Comparison of ENCODE assay signal across 8 cellular contexts in the genomic region with DNA sequence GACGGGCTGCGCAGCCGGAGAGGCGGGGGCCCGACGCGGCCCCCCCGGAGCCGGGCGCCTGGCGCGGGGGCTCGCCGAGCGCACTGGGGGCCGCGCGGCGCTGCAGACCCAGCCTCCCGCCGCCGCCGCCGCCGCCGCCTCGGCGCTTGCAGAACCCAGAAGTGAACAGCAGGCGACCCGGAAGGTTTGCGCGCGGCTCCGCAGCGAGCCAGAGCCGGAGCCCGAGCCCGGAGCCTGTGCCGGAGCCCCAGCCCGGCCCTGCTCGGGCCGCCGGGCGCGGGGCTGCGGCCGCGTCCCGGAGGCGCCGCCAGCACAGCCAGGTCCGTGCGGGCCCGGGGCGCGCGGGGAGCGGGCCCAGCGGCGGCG. TPM values are rescaled to one million over a fixed set of nuclear protein-coding genes. Genes with fewer than 3 reads are reported as not detected.
DNase-seq lines count a peak whose midpoint lies in the region; ATAC-seq and TF ChIP-seq lines count a peak whose summit lies in the region.

Gene ZNF362, plus strand, starts transcription at position 158 of the 366 bp plus-strand sequence. CDS start 14,083 bp downstream, outside the sequence.

- no peak for TF ChIP-seq POLR2A in IMR-90 (IDR thresholded peaks at IDR 0.05; ENCODE audit: low read depth, low read length)
- no peak for TF ChIP-seq POLR2A in tibial nerve (IDR thresholded peaks at IDR 0.05)

- TF ChIP-seq EP300 in tibial nerve (IDR thresholded peaks at IDR 0.05): no peak

- 0 out of 2 replicates have a peak, but pooled peaks cover 6% of the 10 kb centered on the region for H4K20me1 ChIP-seq in IMR-90 (ENCODE audit: insufficient read depth, low read length)

- H4K8ac ChIP-seq in IMR-90 (ENCODE audit: low read depth in 2 of 2, low read length in 2 of 2): peak within 1 kb of the TSS; percentile 78 to 89

- H3K9me1 ChIP-seq in IMR-90 (ENCODE audit: insufficient read depth, low read length): peaks cover 30% of the 10 kb centered on the region

- H3K36me3 ChIP-seq in IMR-90 (ENCODE audit: control insufficient read depth, insufficient read depth, low read length) (no peaks in the 10 kb centered on the region), adipocyte (ENCODE audit: control insufficient read depth, insufficient read depth, low read length, severe bottlenecking) (no peaks in the 10 kb centered on the region), cardiac muscle cell (no peaks in the 10 kb centered on the region), parathyroid adenoma (ENCODE audit: control insufficient read depth, insufficient read depth, low read length) (no peaks in the 10 kb centered on the region), tibial nerve (no peaks in the 10 kb centered on the region)

- peak within 1 kb of the TSS; percentile 68 for H3K23ac ChIP-seq in IMR-90 (ENCODE audit: low read depth, low read length)

- no peak within 1 kb of the TSS for H2BK20ac ChIP-seq in IMR-90 (ENCODE audit: low read depth, low read length)

- H2AFZ ChIP-seq in IMR-90 (replicated peaks; ENCODE audit: low read length, poor library complexity) (peak within 1 kb of the TSS; percentile 89), parathyroid adenoma (peak within 1 kb of the TSS; percentile 78)

- WGBS in IMR-90 (ENCODE audit: extremely low coverage in 2 of 2, insufficient read length in 1 of 2), 2 experiments: 1% methylated on average over 13 of the region's 61 CpGs; no CpG with 5 or more reads in 1 of the 2 experiments
- WGBS in tibial nerve, 2 donors: 2% methylated on average over 7 of the region's 61 CpGs; no CpG with 5 or more reads in 1 of the 2 donors

- no TSS peak for BruUV-seq in IMR-90 (replicated peaks; lab: Mats Ljungman, UMichigan)

- peak within 1 kb of the TSS; percentile 61 for H3K14ac ChIP-seq in IMR-90 (replicated peaks; ENCODE audit: low read depth, low read length)

- H3K79me1 ChIP-seq in IMR-90 (ENCODE audit: low read depth in 1 of 2, low read length in 2 of 2): peaks cover 25 to 39% of the 10 kb centered on the region in 2 experiments

- H3K4me1 ChIP-seq in IMR-90 (ENCODE audit: control insufficient read depth, insufficient read depth, low read length) (peaks cover 15% of the 10 kb centered on the region), adipocyte (ENCODE audit: control insufficient read depth, insufficient read depth, low read length) (peaks cover 19% of the 10 kb centered on the region), cardiac muscle cell (ENCODE audit: low read depth) (peaks cover 28% of the 10 kb centered on the region), parathyroid adenoma (peaks cover 9% of the 10 kb centered on the region), tibial nerve (peaks cover 0 to 43% (median 34%) of the 10 kb centered on the region in 4 donors)

- peak; percentile 5 to 26 for DNase-seq in SHP77 (lab: John Stamatoyannopoulos, UW)
- no peak for DNase-seq in SHP77 treated with DMSO at 0.1 percent for 48 hours (lab: John Stamatoyannopoulos, UW)
- peak; percentile 60 for DNase-seq in IMR-90
- peak; percentile 82 for DNase-seq in adipocyte (ENCODE audit: low read depth)
- peak; percentile 73 to 84 for DNase-seq in cardiac muscle cell (ENCODE audit: low read depth in 1 of 2, low spot score in 1 of 2)
- no peak for DNase-seq in tibial nerve (ENCODE audit: low spot score in 2 of 2)

- H3K4me2 ChIP-seq in IMR-90 (ENCODE audit: low read depth, low read length): peak within 1 kb of the TSS; percentile 70
- H3K4me2 ChIP-seq in parathyroid adenoma (ENCODE audit: low read length): peak within 1 kb of the TSS; percentile 95

- TF ChIP-seq CTCF in IMR-90 (conservative IDR thresholded peaks at IDR 0.05; ENCODE audit: low read depth, low read length) (0 out of 2 replicates have a peak, but pooled peaks have one; percentile 10), cardiac muscle cell (IDR thresholded peaks at IDR 0.05; ENCODE audit: low read depth, low read length) (peak; percentile 2), parathyroid adenoma (IDR thresholded peaks at IDR 0.05) (no peak), tibial nerve (IDR thresholded peaks at IDR 0.05) (peak in 1 of 5 experiments; percentile 26)

- TF ChIP-seq RAD21 in IMR-90 (IDR thresholded peaks at IDR 0.05; ENCODE audit: low read length): no peak

- H3K9me3 ChIP-seq in IMR-90 (ENCODE audit: control insufficient read depth, insufficient read depth, low read length): 0 out of 2 replicates have a peak, but pooled peaks cover 2% of the 10 kb centered on the region
- peaks cover 3% of the 10 kb centered on the region for H3K9me3 ChIP-seq in adipocyte (ENCODE audit: control insufficient read depth, low read length)
- H3K9me3 ChIP-seq in cardiac muscle cell (ENCODE audit: low read depth): no peaks in the 10 kb centered on the region
- no peaks in the 10 kb centered on the region for H3K9me3 ChIP-seq in parathyroid adenoma (ENCODE audit: control insufficient read depth, low read length)
- no peaks in the 10 kb centered on the region for H3K9me3 ChIP-seq in tibial nerve

- peak within 1 kb of the TSS; percentile 78 for H2BK5ac ChIP-seq in IMR-90 (ENCODE audit: low read depth, low read length, poor library complexity, severe bottlenecking)

- POLR2A ChIA-PET in IMR-90 (lab: Charles Lee; ENCODE audit: unreplicated experiment): no interaction called here

- H3K27ac ChIP-seq in IMR-90 (ENCODE audit: insufficient read depth, low read length) (peak within 1 kb of the TSS; percentile 86), cardiac muscle cell (peak within 1 kb of the TSS; percentile 80), parathyroid adenoma (peak within 1 kb of the TSS; percentile 89), tibial nerve (peak within 1 kb of the TSS; percentile 69 to 98 (median 92))

- H2BK120ac ChIP-seq in IMR-90 (ENCODE audit: low read depth, low read length): peak within 1 kb of the TSS; percentile 71

- peak within 1 kb of the TSS; percentile 62 for H3K18ac ChIP-seq in IMR-90 (ENCODE audit: low read depth, low read length)

- H3K4me3 ChIP-seq in IMR-90 (ENCODE audit: insufficient read depth, low read depth, low read length): peak within 1 kb of the TSS; percentile 59
- H3K4me3 ChIP-seq in adipocyte (ENCODE audit: low read length): peak within 1 kb of the TSS; percentile 94
- peak within 1 kb of the TSS; percentile 82 for H3K4me3 ChIP-seq in cardiac muscle cell
- peak within 1 kb of the TSS; percentile 89 for H3K4me3 ChIP-seq in parathyroid adenoma (ENCODE audit: low read depth, low read length)
- peak within 1 kb of the TSS; percentile 48 to 89 (median 68) for H3K4me3 ChIP-seq in tibial nerve

- H2AK9ac ChIP-seq in IMR-90 (replicated peaks; ENCODE audit: low read depth, low read length, poor library complexity): peak within 1 kb of the TSS; percentile 93

- H3K27me3 ChIP-seq in IMR-90 (ENCODE audit: control insufficient read depth, insufficient read depth, low read length) (peaks cover 4% of the 10 kb centered on the region), adipocyte (replicated peaks; ENCODE audit: control insufficient read depth, insufficient read depth, low read length) (peaks cover 2% of the 10 kb centered on the region), cardiac muscle cell (no peaks in the 10 kb centered on the region), parathyroid adenoma (ENCODE audit: control insufficient read depth, insufficient read depth, low read length) (no peaks in the 10 kb centered on the region), tibial nerve (no peaks in the 10 kb centered on the region)

- H2BK15ac ChIP-seq in IMR-90 (ENCODE audit: low read depth, low read length): no peak within 1 kb of the TSS; the same call in 2 of the 3 replicates

- H2AK5ac ChIP-seq in IMR-90 (ENCODE audit: low read depth, low read length): 0 out of 2 replicates have a peak within 1 kb of the TSS, but pooled peaks have one; percentile 10

- intact Hi-C loops in IMR-90 (cut with micrococcal nuclease): loop anchor here (5.0 kb wide), 1 partner anchor 159 kb away; no protein-coding TSS in a partner anchor
- intact Hi-C loops in T-helper 1 cell treated with Interleukin-12 subunit alpha and Interleukin-12 subunit beta and Interleukin-4 antibody, amounts not matched to agents 30 ng/mL and 1 ng/mL, for 36 hours (cut with micrococcal nuclease): loop anchor here (1.0 to 5.0 kb wide), 4 partner anchors 38 to 216 kb away; partner anchors contain the start of gene ZSCAN20

- peaks cover 19% of the 10 kb centered on the region for H3K79me2 ChIP-seq in parathyroid adenoma

- CTCF ChIA-PET in IMR-90 (lab: Yijun Ruan, JAX): no interaction called here

- dilution Hi-C loops in IMR-90 (cut with HindIII; ENCODE audit: low sequenced_read_pairs, unreplicated experiment): no loop called here

- in situ Hi-C loops in IMR-90 (cut with MboI; ENCODE audit: low sequenced_read_pairs): no loop called here

- peak within 1 kb of the TSS; percentile 90 for H3K56ac ChIP-seq in IMR-90 (ENCODE audit: extremely low read depth, insufficient read depth, low read length)

- peak; percentile 80 for ATAC-seq in IMR-90 (ENCODE audit: low read depth)

- H3K9ac ChIP-seq in IMR-90 (ENCODE audit: low read depth, low read length) (peak within 1 kb of the TSS; percentile 94), adipocyte (ENCODE audit: low read length) (peak within 1 kb of the TSS; percentile 95), parathyroid adenoma (no peak within 1 kb of the TSS)

- H3K4ac ChIP-seq in IMR-90 (ENCODE audit: low read depth, low read length): peak within 1 kb of the TSS; percentile 88

- H4K91ac ChIP-seq in IMR-90 (ENCODE audit: insufficient read depth, low read depth, low read length): peak within 1 kb of the TSS; percentile 96

- peak within 1 kb of the TSS; percentile 56 for H4K5ac ChIP-seq in IMR-90 (ENCODE audit: low read depth, low read length)

TF ChIP-seq in IMR-90, 13 proteins besides CTCF, POLR2A, EP300 and RAD21 (continues in another document):
- no peak for TF ChIP-seq CEBPB (IDR thresholded peaks at IDR 0.05; ENCODE audit: low read depth, low read length)
- TF ChIP-seq MAFK (IDR thresholded peaks at IDR 0.05; ENCODE audit: low read depth, low read length): no peak
- no peak for TF ChIP-seq MXI1 (IDR thresholded peaks at IDR 0.05; ENCODE audit: borderline replicate concordance, low read depth, low read length)
- TF ChIP-seq SMC3 (IDR thresholded peaks at IDR 0.05; ENCODE audit: low read depth, low read length): no peak
- TF ChIP-seq FOS (IDR thresholded peaks at IDR 0.05; ENCODE audit: low read depth, low read length): no peak

RNA-seq across cellular contexts. Expression of gene ZNF362, which starts in this region (rescaled TPM):
- total RNA-seq in IMR-90 (2012; rRNA removed) (5.3 and 5.7 TPM in 2 replicates), cardiac muscle cell (62.0 and 77.5 TPM in 2 replicates), tibial nerve (10 to 100 TPM; 14.7 to 21.8 (median 17.3) TPM)
- polyA plus RNA-seq in IMR-90 (2012; rRNA removed) (12.9 and 14.2 TPM in 2 replicates), cardiac muscle cell (53.4 and 57.9 TPM in 2 replicates)
- polyA plus RNA-seq in IMR-90 (2012; cell fraction: cytosol; rRNA removed): 14.6 and 19.8 TPM in 2 replicates
- 21.2 and 50.4 TPM in 2 replicates for polyA plus RNA-seq in IMR-90 (2012; cell fraction: nucleus; rRNA removed; ENCODE audit: low replicate concordance)
- total RNA-seq in T-helper 1 cell treated with Interleukin-12 subunit alpha and Interleukin-12 subunit beta and Interleukin-4 antibody, amounts not matched to agents 30 ng/mL and 1 ng/mL, for 36 hours: 17.5 and 21.6 TPM in 2 replicates

Comparison
In these comparisons a context has a peak if more than half of its experiments do, and no peak if none do; other contexts are left out.
1. DNase-seq: peak in SHP77 (2 of 2), IMR-90 (single experiment), adipocyte (single experiment) and cardiac muscle cell (2 of 2); none in SHP77 treated with DMSO at 0.1 percent for 48 hours (single experiment) and tibial nerve (0 of 2).
2. Peak in every context shown above with its lines, with median percentiles within 50 percentile points of each other: H3K27ac ChIP-seq and H3K4me3 ChIP-seq.